In genomic region chr17:1001640-1002411, GRCh38 we compare ENCODE assay signal across 1 cellular context.
TF ChIP-seq lines count a peak whose summit lies in the region.

No MANE protein-coding gene starts in this region.

TF ChIP-seq in HepG2, 621 proteins besides CTCF, POLR2A, EP300 and RAD21:
- TF ChIP-seq ZNF512B (CRISPR knock-in tag; IDR thresholded peaks at IDR 0.05; ENCODE audit: borderline replicate concordance) = no peak
- TF ChIP-seq AGO2 (optimal IDR thresholded peaks at IDR 0.05; ENCODE audit: low read depth, low read length) = peak; percentile 40
- no peak for TF ChIP-seq ATF7 (IDR thresholded peaks at IDR 0.05)
- no peak for TF ChIP-seq ATF7 (CRISPR knock-in tag; IDR thresholded peaks at IDR 0.05)
- no peak for TF ChIP-seq ZNF609 (CRISPR knock-in tag; IDR thresholded peaks at IDR 0.05; ENCODE audit: borderline replicate concordance)
TF ChIP-seq in HepG2: peak in this region for 1.
